ENCODE assay signal across 14 cellular contexts in genomic region chrX:70554523-70554922, GRCh38.
"Had no signal": no experiment of that assay in that cellular context is flagged by ENCODE, and none has a peak within 500 bp of the region (broad histone marks: within the 10 kb centered on the region; RNA-seq: fewer than 3 reads in every experiment).

No MANE protein-coding gene starts in this region.

- H3K9me3 ChIP-seq: gastrocnemius medialis had no signal

- H3K4me3 ChIP-seq: cardiac muscle cell, gastrocnemius medialis, heart right ventricle, tibial artery had no signal

- H3K36me3 ChIP-seq: cardiac muscle cell, gastrocnemius medialis, heart right ventricle, tibial artery had no signal

- H3K4me1 ChIP-seq: gastrocnemius medialis, heart right ventricle, parathyroid adenoma, tibial artery had no signal

- H3K4me3 Mint-ChIP-seq: activated CD4-positive, alpha-beta T cell treated with anti-CD3 and anti-CD28 coated beads, Interleukin-2, amount 10 ng/mL, durations not matched to agents 24 days and 14 days; activated naive CD4-positive, alpha-beta T cell treated with anti-CD3 and anti-CD28 coated beads for 36 hours; activated naive CD8-positive, alpha-beta T cell treated with anti-CD3 and anti-CD28 coated beads, Interleukin-2, amount 50 U/mL, for 24 hours; activated T-helper 17 cell treated with anti-CD3 and anti-CD28 coated beads, Interleukin-2, amount 50 U/mL, for 72 hours; stimulated activated effector memory CD8-positive, alpha-beta T cell treated with anti-CD3 and anti-CD28 coated beads, Interleukin-12 subunit alpha, Interleukin-12 subunit beta, amount 100 ng/mL, for 72 hours had no signal

- H3K9ac ChIP-seq: parathyroid adenoma had no signal

- H3K27me3 ChIP-seq: cardiac muscle cell, gastrocnemius medialis, tibial artery had no signal

- DNase-seq: activated CD4-positive, alpha-beta T cell treated with anti-CD3 and anti-CD28 coated beads, Interleukin-2, amount 10 ng/mL, durations not matched to agents 24 days and 14 days; activated CD4-positive, CD25-positive, alpha-beta regulatory T cell; activated naive CD4-positive, alpha-beta T cell treated with anti-CD3 and anti-CD28 coated beads for 36 hours; activated naive CD8-positive, alpha-beta T cell treated with anti-CD3 and anti-CD28 coated beads, Interleukin-2, amount 50 U/mL, for 24 hours; erythroblast; gastrocnemius medialis; heart right ventricle; stimulated activated CD4-positive, alpha-beta T cell treated with anti-CD3 and anti-CD28 coated beads, Interleukin-12 subunit alpha, Interleukin-12 subunit beta, amount 100 ng/mL, for 4 hours; stimulated activated CD4-positive, alpha-beta T cell treated with anti-CD3 and anti-CD28 coated beads, Interleukin-2, amount 100 ng/mL, for 24 hours; tibial artery had no signal

- H2AFZ ChIP-seq: parathyroid adenoma had no signal

- ATAC-seq: activated naive CD8-positive, alpha-beta T cell treated with anti-CD3 and anti-CD28 coated beads, Interleukin-2, amount 50 U/mL, for 24 hours; activated T-helper 17 cell treated with anti-CD3 and anti-CD28 coated beads, Interleukin-2, amount 50 U/mL, for 72 hours; gastrocnemius medialis; heart right ventricle; stimulated activated effector memory CD8-positive, alpha-beta T cell treated with anti-CD3 and anti-CD28 coated beads, Interleukin-12 subunit alpha, Interleukin-12 subunit beta, amount 100 ng/mL, for 72 hours had no signal

- H3K79me2 ChIP-seq: parathyroid adenoma had no signal

- H3K27me3 Mint-ChIP-seq: activated naive CD8-positive, alpha-beta T cell treated with anti-CD3 and anti-CD28 coated beads, Interleukin-2, amount 50 U/mL, for 24 hours; activated T-helper 17 cell treated with anti-CD3 and anti-CD28 coated beads, Interleukin-2, amount 50 U/mL, for 72 hours had no signal

- H3K27ac ChIP-seq: cardiac muscle cell, gastrocnemius medialis, heart right ventricle, parathyroid adenoma, tibial artery had no signal

- H3K27ac Mint-ChIP-seq: activated CD4-positive, alpha-beta T cell treated with anti-CD3 and anti-CD28 coated beads, Interleukin-2, amount 10 ng/mL, durations not matched to agents 24 days and 14 days; activated naive CD4-positive, alpha-beta T cell treated with anti-CD3 and anti-CD28 coated beads for 36 hours; activated naive CD8-positive, alpha-beta T cell treated with anti-CD3 and anti-CD28 coated beads, Interleukin-2, amount 50 U/mL, for 24 hours; activated T-helper 17 cell treated with anti-CD3 and anti-CD28 coated beads, Interleukin-2, amount 50 U/mL, for 72 hours; stimulated activated effector memory CD8-positive, alpha-beta T cell treated with anti-CD3 and anti-CD28 coated beads, Interleukin-12 subunit alpha, Interleukin-12 subunit beta, amount 100 ng/mL, for 72 hours had no signal

- H3K9me3 Mint-ChIP-seq: activated CD4-positive, alpha-beta T cell treated with anti-CD3 and anti-CD28 coated beads, Interleukin-2, amount 10 ng/mL, durations not matched to agents 24 days and 14 days; activated T-helper 17 cell treated with anti-CD3 and anti-CD28 coated beads, Interleukin-2, amount 50 U/mL, for 72 hours; stimulated activated effector memory CD8-positive, alpha-beta T cell treated with anti-CD3 and anti-CD28 coated beads, Interleukin-12 subunit alpha, Interleukin-12 subunit beta, amount 100 ng/mL, for 72 hours had no signal

- H3K4me1 Mint-ChIP-seq: activated T-helper 17 cell treated with anti-CD3 and anti-CD28 coated beads, Interleukin-2, amount 50 U/mL, for 72 hours; stimulated activated effector memory CD8-positive, alpha-beta T cell treated with anti-CD3 and anti-CD28 coated beads, Interleukin-12 subunit alpha, Interleukin-12 subunit beta, amount 100 ng/mL, for 72 hours had no signal

- H3K36me3 Mint-ChIP-seq: stimulated activated effector memory CD8-positive, alpha-beta T cell treated with anti-CD3 and anti-CD28 coated beads, Interleukin-12 subunit alpha, Interleukin-12 subunit beta, amount 100 ng/mL, for 72 hours had no signal
